Comparison of ENCODE assay signal across 11 cellular contexts in genomic region chr12:57753938-57754337, GRCh38. TPM values are rescaled to one million over a fixed set of nuclear protein-coding genes. Genes with fewer than 3 reads are reported as not detected.
A peak's percentile ranks its signal among the peaks of the same experiment; 100 is the strongest.
DNase-seq lines count a peak whose midpoint lies in the region; ATAC-seq and TF ChIP-seq lines count a peak whose summit lies in the region.
"Had no signal": no experiment of that assay in that cellular context is flagged by ENCODE, and none has a peak within 500 bp of the region (broad histone marks: within the 10 kb centered on the region; RNA-seq: fewer than 3 reads in every experiment).

No MANE protein-coding gene starts in this region.

- POLR2A ChIA-PET in CD8-positive, alpha-beta memory T cell (lab: Charles Lee), result interaction anchor here (0.6 to 3.0 kb wide), 2 partner anchors 12 to 13 kb away, joined by 3 to 12 read pairs; partner anchors contain the start of gene CYP27B1

- H4K20me1 ChIP-seq in KMS-11 (ENCODE audit: insufficient read depth) (no peaks in the 10 kb centered on the region), neural cell (ENCODE audit: insufficient read depth) (no peaks in the 10 kb centered on the region)

- H3K4me2 ChIP-seq in KMS-11 (peak overlapping the region; percentile 80), neural cell (ENCODE audit: low read length) (peak overlapping the region; percentile 91)

- TF ChIP-seq CTCF in KMS-11 (conservative IDR thresholded peaks at IDR 0.05; ENCODE audit: low read depth, low read length) (no peak), body of pancreas (IDR thresholded peaks at IDR 0.05) (no peak), neural cell (IDR thresholded peaks at IDR 0.05; ENCODE audit: poor library complexity, severe bottlenecking) (no peak)

- H3K9me2 ChIP-seq in neural cell (ENCODE audit: insufficient read depth, low read length), result no peaks in the 10 kb centered on the region

- no peaks in the 10 kb centered on the region for H3K9me3 ChIP-seq in CD8-positive, alpha-beta memory T cell (ENCODE audit: low read length)
- H3K9me3 ChIP-seq in body of pancreas, result no peaks in the 10 kb centered on the region
- H3K9me3 ChIP-seq in neural cell (ENCODE audit: low read length), result no peaks in the 10 kb centered on the region
- H3K9me3 ChIP-seq: pancreas had no signal

- H3F3A ChIP-seq in neural cell (ENCODE audit: insufficient read depth, low read length, poor library complexity, severe bottlenecking), result no peaks in the 10 kb centered on the region

- peaks cover 35% of the 10 kb centered on the region for H3K79me2 ChIP-seq in KMS-11 (ENCODE audit: insufficient read depth, low read depth)
- H3K79me2 ChIP-seq in neural cell (replicated peaks; ENCODE audit: insufficient read depth, low read length), result peaks cover 26% of the 10 kb centered on the region

- WGBS in body of pancreas, 2 donors, result 21 to 25% methylated on average over 1 of the region's 1 CpG

- H2AFZ ChIP-seq in KMS-11 (ENCODE audit: low read depth), result peak overlapping the region; percentile 38; the same call in 1 of the 2 replicates
- H2AFZ ChIP-seq in neural cell (ENCODE audit: low read depth, low read length), result peak overlapping the region; percentile 49

- ATAC-seq in body of pancreas, result no peak

- H3K4me1 Mint-ChIP-seq in CD8-positive, alpha-beta memory T cell, result peaks cover 50 to 66% (median 59%) of the 10 kb centered on the region in 3 donors

- no peak for DNase-seq in CD8-positive, alpha-beta memory T cell
- DNase-seq in body of pancreas (no peak), D341Med (ENCODE audit: low spot score) (no peak), NCI-H2107 (lab: John Stamatoyannopoulos, UW) (no peak), mesenteric fat pad (ENCODE audit: low spot score) (no peak), midbrain (lab: John Stamatoyannopoulos, UW) (no peak)
- DNase-seq: GF-D8 had no signal

- H3K4me1 ChIP-seq in CD8-positive, alpha-beta memory T cell (ENCODE audit: insufficient read depth, low read length), result peaks cover 50% of the 10 kb centered on the region
- H3K4me1 ChIP-seq in KMS-11 (ENCODE audit: low read depth, poor library complexity, severe bottlenecking) (peaks cover 42% of the 10 kb centered on the region), body of pancreas (peaks cover 38% of the 10 kb centered on the region)

- H3K9me3 Mint-ChIP-seq in CD8-positive, alpha-beta memory T cell, result no peaks in the 10 kb centered on the region

- peak overlapping the region; percentile 93 to 100 (median 96) for H3K27ac Mint-ChIP-seq in CD8-positive, alpha-beta memory T cell

- TF ChIP-seq EP300 in neural cell (conservative IDR thresholded peaks at IDR 0.05; ENCODE audit: poor library complexity, severe bottlenecking), result no peak

- CTCF ChIA-PET in CD8-positive, alpha-beta memory T cell (lab: Charles Lee), result interaction anchor here (0.8 to 3.4 kb wide), 3 partner anchors 17 to 151 kb away, joined by 3 to 30 read pairs (median 3); partner anchors contain the start of gene TSFM

- H3K4me3 ChIP-seq in CD8-positive, alpha-beta memory T cell (ENCODE audit: low read length), result peak overlapping the region; percentile 65
- H3K4me3 ChIP-seq in KMS-11 (IDR thresholded peaks at IDR 0.05; ENCODE audit: insufficient read depth, low read depth, low read length), result no peak overlapping the region
- no peak overlapping the region for H3K4me3 ChIP-seq in body of pancreas
- H3K4me3 ChIP-seq in neural cell (ENCODE audit: low read length), result peak overlapping the region; percentile 89

- H3K27me3 Mint-ChIP-seq in CD8-positive, alpha-beta memory T cell, result peaks cover 0 to 2% of the 10 kb centered on the region in 2 donors

- H3K36me3 Mint-ChIP-seq in CD8-positive, alpha-beta memory T cell, result peaks cover 0 to 48% (median 3%) of the 10 kb centered on the region in 3 donors

- H3K4me3 Mint-ChIP-seq in CD8-positive, alpha-beta memory T cell, result peak overlapping the region; percentile 86 to 95 (median 92)

- peaks cover 15% of the 10 kb centered on the region for H3K36me3 ChIP-seq in CD8-positive, alpha-beta memory T cell (ENCODE audit: insufficient read depth, low read length)
- peaks cover 16% of the 10 kb centered on the region; the same call in 1 of the 2 replicates for H3K36me3 ChIP-seq in KMS-11 (ENCODE audit: insufficient read depth)
- no peaks in the 10 kb centered on the region for H3K36me3 ChIP-seq in body of pancreas (replicated peaks in 1 of 2; ENCODE audit: insufficient read depth in 1 of 2, low read depth in 2 of 2)
- H3K36me3 ChIP-seq in neural cell (ENCODE audit: insufficient read depth, low read length), result no peaks in the 10 kb centered on the region

- no peak for TF ChIP-seq POLR2A in body of pancreas (IDR thresholded peaks at IDR 0.05)

- H3K27me3 ChIP-seq in CD8-positive, alpha-beta memory T cell (ENCODE audit: insufficient read depth, low read length, poor library complexity, severe bottlenecking), result no peaks in the 10 kb centered on the region
- H3K27me3 ChIP-seq in KMS-11 (ENCODE audit: insufficient read depth, low read depth), result no peaks in the 10 kb centered on the region
- no peaks in the 10 kb centered on the region for H3K27me3 ChIP-seq in body of pancreas
- no peaks in the 10 kb centered on the region for H3K27me3 ChIP-seq in neural cell (ENCODE audit: insufficient read depth, low read depth, low read length)
- H3K27me3 ChIP-seq: pancreas had no signal

- peak overlapping the region; percentile 69 for H3K27ac ChIP-seq in CD8-positive, alpha-beta memory T cell (ENCODE audit: low read depth, low read length)
- H3K27ac ChIP-seq in KMS-11 (no peak overlapping the region), body of pancreas (peak overlapping the region; percentile 34 to 89 (median 72)), neural cell (ENCODE audit: low read length) (peak overlapping the region; percentile 77)
- H3K27ac ChIP-seq: HL-60 had no signal

- H3K9ac ChIP-seq in KMS-11 (no peak overlapping the region), neural cell (ENCODE audit: low read length) (peak overlapping the region; percentile 80)

- TF ChIP-seq RAD21 in neural cell (conservative IDR thresholded peaks at IDR 0.05), result no peak

- intact Hi-C loops in body of pancreas (cut with DNase I), result no loop called here

TF ChIP-seq in neural cell, 6 proteins besides CTCF, POLR2A, EP300 and RAD21:
- TF ChIP-seq TAF1 (IDR thresholded peaks at IDR 0.05; ENCODE audit: low read depth), result peak; percentile 16
- TF ChIP-seq REST (IDR thresholded peaks at IDR 0.05; ENCODE audit: borderline replicate concordance), result no peak
- no peak for TF ChIP-seq POLR2AphosphoS5 (IDR thresholded peaks at IDR 0.05)
- no peak for TF ChIP-seq MXI1 (conservative IDR thresholded peaks at IDR 0.05; ENCODE audit: poor library complexity, severe bottlenecking)
- TF ChIP-seq SMC3 (conservative IDR thresholded peaks at IDR 0.05; ENCODE audit: poor library complexity), result no peak
- TF ChIP-seq EZH2 (IDR thresholded peaks at IDR 0.05; ENCODE audit: borderline replicate concordance, insufficient read depth, low read length, poor library complexity, severe bottlenecking), result no peak
TF ChIP-seq in neural cell: peak in this region for 1.

RNA-seq across cellular contexts. Expression of gene MARCHF9, which starts 1.0 kb away (rescaled TPM):
- 10 to 100 TPM; 26.3 to 27.2 TPM for total RNA-seq in CD8-positive, alpha-beta memory T cell
- 5.7 TPM for polyA plus RNA-seq in CD8-positive, alpha-beta memory T cell
- total RNA-seq in body of pancreas, result 1 to 10 TPM; 5.2 to 9.9 TPM
- polyA plus RNA-seq in neural cell, result 34.5 and 47.8 TPM in 2 replicates
- 23.6 and 29.9 TPM in 2 replicates for polyA minus RNA-seq in neural cell
- 11.3 TPM for total RNA-seq in mesenteric fat pad

RNA-seq across cellular contexts. Expression of gene CDK4, which starts 1.8 kb away (rescaled TPM):
- total RNA-seq in CD8-positive, alpha-beta memory T cell, result 100 to 1,000 TPM; 268 to 304 TPM
- 76.0 TPM for polyA plus RNA-seq in CD8-positive, alpha-beta memory T cell
- 10 to 100 TPM; 27.0 to 81.2 TPM for total RNA-seq in body of pancreas
- polyA plus RNA-seq in neural cell, result 81.3 and 104 TPM in 2 replicates
- 53.9 and 59.4 TPM in 2 replicates for polyA minus RNA-seq in neural cell
- 87.0 TPM for total RNA-seq in mesenteric fat pad

RNA-seq across cellular contexts. Expression of gene TSPAN31, which starts 9.1 kb away (rescaled TPM):
- 10 to 100 TPM; 12.0 to 13.0 TPM for total RNA-seq in CD8-positive, alpha-beta memory T cell
- 46.9 TPM for polyA plus RNA-seq in CD8-positive, alpha-beta memory T cell
- 10 to 100 TPM; 33.7 to 36.9 TPM for total RNA-seq in body of pancreas
- polyA plus RNA-seq in neural cell, result 78.1 and 85.3 TPM in 2 replicates
- polyA minus RNA-seq in neural cell, result 37.5 and 39.0 TPM in 2 replicates
- 35.0 TPM for total RNA-seq in mesenteric fat pad

RNA-seq across cellular contexts. Expression of gene CYP27B1, which starts 12.9 kb away (rescaled TPM):
- 1 to 10 TPM; 7.2 to 7.4 TPM for total RNA-seq in CD8-positive, alpha-beta memory T cell
- polyA plus RNA-seq in CD8-positive, alpha-beta memory T cell, result 0.52 TPM
- total RNA-seq in body of pancreas, result 1 to 10 TPM; 2.6 to 3.6 TPM
- 0.86 and 1.4 TPM in 2 replicates for polyA plus RNA-seq in neural cell
- polyA minus RNA-seq in neural cell, result not detected in 2 replicates
- 1.8 TPM for total RNA-seq in mesenteric fat pad

RNA-seq across cellular contexts. Expression of gene AGAP2, which starts 15.4 kb away (rescaled TPM):
- total RNA-seq in CD8-positive, alpha-beta memory T cell, result 10 to 100 TPM; 29.9 to 31.7 TPM
- polyA plus RNA-seq in CD8-positive, alpha-beta memory T cell, result 6.4 TPM
- total RNA-seq in body of pancreas, result 1 to 10 TPM in 1 of 2 donors, under 1 TPM in 1; 0.33 to 1.0 TPM
- polyA plus RNA-seq in neural cell, result 19.3 and 24.9 TPM in 2 replicates
- 33.6 and 34.3 TPM in 2 replicates for polyA minus RNA-seq in neural cell
- total RNA-seq in mesenteric fat pad, result 2.1 TPM

Comparison
In these comparisons a context has a peak if more than half of its experiments do, and no peak if none do; other contexts are left out.
1. H3K4me3 ChIP-seq: peak in CD8-positive, alpha-beta memory T cell (single experiment) and neural cell (single experiment); none in KMS-11 (single experiment) and body of pancreas (0 of 2).